Comparison of ENCODE assay signal across 1 cellular context in the genomic region with DNA sequence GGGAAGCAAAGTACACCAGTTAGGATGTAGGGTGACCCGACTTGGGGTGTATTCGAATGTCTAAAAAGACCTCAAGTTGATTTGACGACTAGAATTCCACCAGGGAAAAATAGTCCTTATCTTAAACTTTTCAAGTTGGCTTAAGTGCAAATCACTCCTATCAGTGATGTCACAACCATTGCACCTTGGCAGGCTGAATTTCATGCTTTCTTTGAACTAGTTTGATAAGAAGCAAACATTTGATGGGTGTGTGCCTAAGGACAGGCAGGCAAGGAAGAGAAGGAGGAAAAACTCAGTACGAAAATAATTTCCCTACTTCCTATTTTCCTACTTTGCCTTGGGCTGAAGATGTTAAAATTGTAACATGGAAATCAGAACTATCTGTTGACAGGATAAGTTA.
TF ChIP-seq lines count a peak whose summit lies in the region.

No MANE protein-coding gene starts in this region.

TF ChIP-seq in GM23338, 12 proteins besides CTCF, POLR2A, EP300 and RAD21 (continued from another document):
- TF ChIP-seq, protein P1, sequence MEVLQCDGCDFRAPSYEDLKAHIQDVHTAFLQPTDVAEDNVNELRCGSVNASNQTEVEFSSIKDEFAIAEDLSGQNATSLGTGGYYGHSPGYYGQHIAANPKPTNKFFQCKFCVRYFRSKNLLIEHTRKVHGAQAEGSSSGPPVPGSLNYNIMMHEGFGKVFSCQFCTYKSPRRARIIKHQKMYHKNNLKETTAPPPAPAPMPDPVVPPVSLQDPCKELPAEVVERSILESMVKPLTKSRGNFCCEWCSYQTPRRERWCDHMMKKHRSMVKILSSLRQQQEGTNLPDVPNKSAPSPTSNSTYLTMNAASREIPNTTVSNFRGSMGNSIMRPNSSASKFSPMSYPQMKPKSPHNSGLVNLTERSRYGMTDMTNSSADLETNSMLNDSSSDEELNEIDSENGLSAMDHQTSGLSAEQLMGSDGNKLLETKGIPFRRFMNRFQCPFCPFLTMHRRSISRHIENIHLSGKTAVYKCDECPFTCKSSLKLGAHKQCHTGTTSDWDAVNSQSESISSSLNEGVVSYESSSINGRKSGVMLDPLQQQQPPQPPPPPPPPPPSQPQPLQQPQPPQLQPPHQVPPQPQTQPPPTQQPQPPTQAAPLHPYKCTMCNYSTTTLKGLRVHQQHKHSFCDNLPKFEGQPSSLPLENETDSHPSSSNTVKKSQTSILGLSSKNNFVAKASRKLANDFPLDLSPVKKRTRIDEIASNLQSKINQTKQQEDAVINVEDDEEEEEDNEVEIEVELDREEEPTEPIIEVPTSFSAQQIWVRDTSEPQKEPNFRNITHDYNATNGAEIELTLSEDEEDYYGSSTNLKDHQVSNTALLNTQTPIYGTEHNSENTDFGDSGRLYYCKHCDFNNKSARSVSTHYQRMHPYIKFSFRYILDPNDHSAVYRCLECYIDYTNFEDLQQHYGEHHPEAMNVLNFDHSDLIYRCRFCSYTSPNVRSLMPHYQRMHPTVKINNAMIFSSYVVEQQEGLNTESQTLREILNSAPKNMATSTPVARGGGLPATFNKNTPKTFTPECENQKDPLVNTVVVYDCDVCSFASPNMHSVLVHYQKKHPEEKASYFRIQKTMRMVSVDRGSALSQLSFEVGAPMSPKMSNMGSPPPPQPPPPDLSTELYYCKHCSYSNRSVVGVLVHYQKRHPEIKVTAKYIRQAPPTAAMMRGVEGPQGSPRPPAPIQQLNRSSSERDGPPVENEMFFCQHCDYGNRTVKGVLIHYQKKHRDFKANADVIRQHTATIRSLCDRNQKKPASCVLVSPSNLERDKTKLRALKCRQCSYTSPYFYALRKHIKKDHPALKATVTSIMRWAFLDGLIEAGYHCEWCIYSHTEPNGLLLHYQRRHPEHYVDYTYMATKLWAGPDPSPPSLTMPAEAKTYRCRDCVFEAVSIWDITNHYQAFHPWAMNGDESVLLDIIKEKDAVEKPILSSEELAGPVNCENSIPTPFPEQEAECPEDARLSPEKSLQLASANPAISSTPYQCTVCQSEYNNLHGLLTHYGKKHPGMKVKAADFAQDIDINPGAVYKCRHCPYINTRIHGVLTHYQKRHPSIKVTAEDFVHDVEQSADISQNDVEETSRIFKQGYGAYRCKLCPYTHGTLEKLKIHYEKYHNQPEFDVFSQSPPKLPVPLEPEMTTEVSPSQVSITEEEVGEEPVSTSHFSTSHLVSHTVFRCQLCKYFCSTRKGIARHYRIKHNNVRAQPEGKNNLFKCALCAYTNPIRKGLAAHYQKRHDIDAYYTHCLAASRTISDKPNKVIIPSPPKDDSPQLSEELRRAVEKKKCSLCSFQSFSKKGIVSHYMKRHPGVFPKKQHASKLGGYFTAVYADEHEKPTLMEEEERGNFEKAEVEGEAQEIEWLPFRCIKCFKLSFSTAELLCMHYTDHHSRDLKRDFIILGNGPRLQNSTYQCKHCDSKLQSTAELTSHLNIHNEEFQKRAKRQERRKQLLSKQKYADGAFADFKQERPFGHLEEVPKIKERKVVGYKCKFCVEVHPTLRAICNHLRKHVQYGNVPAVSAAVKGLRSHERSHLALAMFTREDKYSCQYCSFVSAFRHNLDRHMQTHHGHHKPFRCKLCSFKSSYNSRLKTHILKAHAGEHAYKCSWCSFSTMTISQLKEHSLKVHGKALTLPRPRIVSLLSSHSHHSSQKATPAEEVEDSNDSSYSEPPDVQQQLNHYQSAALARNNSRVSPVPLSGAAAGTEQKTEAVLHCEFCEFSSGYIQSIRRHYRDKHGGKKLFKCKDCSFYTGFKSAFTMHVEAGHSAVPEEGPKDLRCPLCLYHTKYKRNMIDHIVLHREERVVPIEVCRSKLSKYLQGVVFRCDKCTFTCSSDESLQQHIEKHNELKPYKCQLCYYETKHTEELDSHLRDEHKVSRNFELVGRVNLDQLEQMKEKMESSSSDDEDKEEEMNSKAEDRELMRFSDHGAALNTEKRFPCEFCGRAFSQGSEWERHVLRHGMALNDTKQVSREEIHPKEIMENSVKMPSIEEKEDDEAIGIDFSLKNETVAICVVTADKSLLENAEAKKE (CRISPR knock-in tag; IDR thresholded peaks at IDR 0.05) = no peak
- no peak for TF ChIP-seq STAT1 (IDR thresholded peaks at IDR 0.05; ENCODE audit: unreplicated experiment)
- TF ChIP-seq CREB1 (CRISPR knock-in tag; IDR thresholded peaks at IDR 0.05; ENCODE audit: low read depth) = no peak
- TF ChIP-seq NANOG (IDR thresholded peaks at IDR 0.05; ENCODE audit: borderline replicate concordance) = no peak
- no peak for TF ChIP-seq POLR2AphosphoS5 (IDR thresholded peaks at IDR 0.05; ENCODE audit: low read depth)
- TF ChIP-seq ZNF114 (CRISPR knock-in tag; IDR thresholded peaks at IDR 0.05) = no peak
- TF ChIP-seq JUNB (IDR thresholded peaks at IDR 0.05; ENCODE audit: unreplicated experiment) = no peak
- TF ChIP-seq, protein P2, sequence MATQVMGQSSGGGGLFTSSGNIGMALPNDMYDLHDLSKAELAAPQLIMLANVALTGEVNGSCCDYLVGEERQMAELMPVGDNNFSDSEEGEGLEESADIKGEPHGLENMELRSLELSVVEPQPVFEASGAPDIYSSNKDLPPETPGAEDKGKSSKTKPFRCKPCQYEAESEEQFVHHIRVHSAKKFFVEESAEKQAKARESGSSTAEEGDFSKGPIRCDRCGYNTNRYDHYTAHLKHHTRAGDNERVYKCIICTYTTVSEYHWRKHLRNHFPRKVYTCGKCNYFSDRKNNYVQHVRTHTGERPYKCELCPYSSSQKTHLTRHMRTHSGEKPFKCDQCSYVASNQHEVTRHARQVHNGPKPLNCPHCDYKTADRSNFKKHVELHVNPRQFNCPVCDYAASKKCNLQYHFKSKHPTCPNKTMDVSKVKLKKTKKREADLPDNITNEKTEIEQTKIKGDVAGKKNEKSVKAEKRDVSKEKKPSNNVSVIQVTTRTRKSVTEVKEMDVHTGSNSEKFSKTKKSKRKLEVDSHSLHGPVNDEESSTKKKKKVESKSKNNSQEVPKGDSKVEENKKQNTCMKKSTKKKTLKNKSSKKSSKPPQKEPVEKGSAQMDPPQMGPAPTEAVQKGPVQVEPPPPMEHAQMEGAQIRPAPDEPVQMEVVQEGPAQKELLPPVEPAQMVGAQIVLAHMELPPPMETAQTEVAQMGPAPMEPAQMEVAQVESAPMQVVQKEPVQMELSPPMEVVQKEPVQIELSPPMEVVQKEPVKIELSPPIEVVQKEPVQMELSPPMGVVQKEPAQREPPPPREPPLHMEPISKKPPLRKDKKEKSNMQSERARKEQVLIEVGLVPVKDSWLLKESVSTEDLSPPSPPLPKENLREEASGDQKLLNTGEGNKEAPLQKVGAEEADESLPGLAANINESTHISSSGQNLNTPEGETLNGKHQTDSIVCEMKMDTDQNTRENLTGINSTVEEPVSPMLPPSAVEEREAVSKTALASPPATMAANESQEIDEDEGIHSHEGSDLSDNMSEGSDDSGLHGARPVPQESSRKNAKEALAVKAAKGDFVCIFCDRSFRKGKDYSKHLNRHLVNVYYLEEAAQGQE (IDR thresholded peaks at IDR 0.05; ENCODE audit: unreplicated experiment) = no peak
- TF ChIP-seq EZH2 (IDR thresholded peaks at IDR 0.05; ENCODE audit: low read depth, unreplicated experiment) = no peak
